In genomic region chr10:80200687-80201086, GRCh38 we compare ENCODE assay signal across 10 cellular contexts. TPM values are rescaled to one million over a fixed set of nuclear protein-coding genes. Genes with fewer than 3 reads are reported as not detected.
A peak's percentile ranks its signal among the peaks of the same experiment; 100 is the strongest.
DNase-seq lines count a peak whose midpoint lies in the region; TF ChIP-seq lines count a peak whose summit lies in the region.
"Had no signal": no experiment of that assay in that cellular context is flagged by ENCODE, and none has a peak within 500 bp of the region (broad histone marks: within the 10 kb centered on the region; RNA-seq: fewer than 3 reads in every experiment).

No MANE protein-coding gene starts in this region.

- no peak overlapping the region for H2AFZ ChIP-seq in SK-N-SH (ENCODE audit: low read depth)

- TF ChIP-seq RAD21 in SK-N-SH (IDR thresholded peaks at IDR 0.05; ENCODE audit: low read length), result no peak

- TF ChIP-seq CTCF in adrenal gland (IDR thresholded peaks at IDR 0.05), result no peak
- TF ChIP-seq CTCF in tibial artery (IDR thresholded peaks at IDR 0.05), result no peak
- no peak for TF ChIP-seq CTCF in RWPE1 (conservative IDR thresholded peaks at IDR 0.05; ENCODE audit: low read depth)
- no peak for TF ChIP-seq CTCF in SK-N-SH (IDR thresholded peaks at IDR 0.05)

- no peak overlapping the region for H3K4me2 ChIP-seq in SK-N-SH

- intact Hi-C loops in adrenal gland (cut with DNase I), result loop anchor here in 1 of 2 donors (5.0 kb wide), 2 partner anchors 43 to 57 kb away; no protein-coding TSS in a partner anchor
- intact Hi-C loops in tibial artery (cut with DNase I; ENCODE audit: low total_unique reads), result no loop called here

- peaks cover 9 to 42% of the 10 kb centered on the region in 2 donors for H3K4me1 ChIP-seq in adrenal gland (replicated peaks in 1 of 2)
- peaks cover 75 to 83% of the 10 kb centered on the region in 2 donors for H3K4me1 ChIP-seq in mucosa of rectum (ENCODE audit: control insufficient read depth in 2 of 2, insufficient read depth in 2 of 2, low read length in 2 of 2)
- H3K4me1 ChIP-seq in tibial artery, result peaks cover 0 to 92% (median 77%) of the 10 kb centered on the region in 4 donors
- peaks cover 7 to 32% of the 10 kb centered on the region in 2 experiments; a peak in 2 of 4 replicates for H3K4me1 ChIP-seq in SK-N-SH (ENCODE audit: control insufficient read depth in 1 of 2, insufficient read depth in 2 of 2, low read depth in 1 of 2, low read length in 1 of 2)

- no peaks in the 10 kb centered on the region for H3K9me3 ChIP-seq in adrenal gland (replicated peaks in 1 of 3)
- no peaks in the 10 kb centered on the region for H3K9me3 ChIP-seq in mucosa of rectum (ENCODE audit: control insufficient read depth in 2 of 2, low read length in 2 of 2)
- H3K9me3 ChIP-seq in tibial artery, result no peaks in the 10 kb centered on the region
- no peaks in the 10 kb centered on the region for H3K9me3 ChIP-seq in SK-N-SH

- H3K9me3 Mint-ChIP-seq in activated naive CD4-positive, alpha-beta T cell treated with anti-CD3 and anti-CD28 coated beads, Interleukin-2, amount 50 U/mL, for 24 hours, result no peaks in the 10 kb centered on the region

- H3K36me3 ChIP-seq in adrenal gland (replicated peaks in 1 of 2), result no peaks in the 10 kb centered on the region
- H3K36me3 ChIP-seq in mucosa of rectum (ENCODE audit: control insufficient read depth in 2 of 2, insufficient read depth in 2 of 2, low read length in 2 of 2), result peaks cover 5 to 9% of the 10 kb centered on the region in 2 donors
- no peaks in the 10 kb centered on the region for H3K36me3 ChIP-seq in tibial artery
- H3K36me3 ChIP-seq in SK-N-SH (replicated peaks in 1 of 2; ENCODE audit: control insufficient read depth in 1 of 2, insufficient read depth in 2 of 2, low read length in 1 of 2), result no peaks in the 10 kb centered on the region

- peak overlapping the region; percentile 97 for H3K27ac Mint-ChIP-seq in activated naive CD4-positive, alpha-beta T cell treated with anti-CD3 and anti-CD28 coated beads, Interleukin-2, amount 50 U/mL, for 24 hours

- H3K36me3 Mint-ChIP-seq in activated naive CD4-positive, alpha-beta T cell treated with anti-CD3 and anti-CD28 coated beads, Interleukin-2, amount 50 U/mL, for 24 hours, result peaks cover 8% of the 10 kb centered on the region

- DNase-seq in activated naive CD4-positive, alpha-beta T cell treated with Interleukin-2 at 50 U/mL for 16 hours, result no peak
- DNase-seq in adrenal gland (no peak), tibial artery (no peak), NOMO-1 (lab: John Stamatoyannopoulos, UW; ENCODE audit: unreplicated experiment in 2 of 2) (no peak), RWPE1 (ENCODE audit: low spot score) (no peak), SK-N-SH (no peak)
- DNase-seq: posterior cingulate gyrus had no signal

- H4K20me1 ChIP-seq in SK-N-SH (ENCODE audit: insufficient read depth), result peaks cover 63% of the 10 kb centered on the region

- POLR2A ChIA-PET in RWPE1 (lab: Yijun Ruan, JAX; ENCODE audit: low non-redundant PET), result no interaction called here
- POLR2A ChIA-PET in SK-N-SH (lab: Yijun Ruan, JAX), result no interaction called here

- H3K4me3 ChIP-seq in adrenal gland (no peak overlapping the region), mucosa of rectum (ENCODE audit: low read length in 2 of 2) (peak overlapping the region; percentile 45 to 46), tibial artery (no peak overlapping the region), SK-N-SH (ENCODE audit: low read depth in 2 of 2, low read length in 1 of 2) (no peak overlapping the region)
- H3K4me3 ChIP-seq: SK-N-MC had no signal

- H3K4me1 Mint-ChIP-seq in activated naive CD4-positive, alpha-beta T cell treated with anti-CD3 and anti-CD28 coated beads, Interleukin-2, amount 50 U/mL, for 24 hours, result peaks cover 84% of the 10 kb centered on the region

- no peak overlapping the region for H3K4me3 Mint-ChIP-seq in activated naive CD4-positive, alpha-beta T cell treated with anti-CD3 and anti-CD28 coated beads, Interleukin-2, amount 50 U/mL, for 24 hours

- no peak for TF ChIP-seq EP300 in SK-N-SH (IDR thresholded peaks at IDR 0.05; ENCODE audit: borderline replicate concordance in 1 of 2, low read depth in 1 of 2, low read length in 1 of 2)

- 87 to 96% (median 93%) methylated on average over 10 of the region's 10 CpGs for WGBS in adrenal gland, 4 donors
- WGBS in SK-N-SH (ENCODE audit: low lambda C conversion rate), result 85% methylated on average over 10 of the region's 10 CpGs

- peaks cover 85% of the 10 kb centered on the region for H3K79me2 ChIP-seq in SK-N-SH (ENCODE audit: insufficient read depth)

- H3F3A ChIP-seq in SK-N-SH (replicated peaks; ENCODE audit: insufficient read depth), result no peaks in the 10 kb centered on the region

- H3K27ac ChIP-seq in adrenal gland (peak overlapping the region in 4 of 5 donors; percentile 31 to 77 (median 59)), mucosa of rectum (ENCODE audit: low read depth in 2 of 2, low read length in 2 of 2) (peak overlapping the region; percentile 96 to 98), tibial artery (peak overlapping the region; percentile 94 to 98), RWPE1 (no peak overlapping the region), SK-N-SH (ENCODE audit: low read depth in 2 of 2, low read length in 1 of 2) (no peak overlapping the region)
- H3K27ac ChIP-seq: SK-N-MC had no signal

- H3K9ac ChIP-seq in mucosa of rectum (ENCODE audit: low read depth in 1 of 2, low read length in 2 of 2) (peak overlapping the region in 1 of 2 donors; percentile 54), SK-N-SH (no peak overlapping the region)

- CTCF ChIA-PET in RWPE1 (lab: Yijun Ruan, JAX) (no interaction called here), SK-N-SH (lab: Yijun Ruan, JAX) (interaction anchor here (1.0 kb wide), 1 partner anchor 57 kb away, joined by 5 read pairs; no protein-coding TSS in a partner anchor)

- H3K27me3 Mint-ChIP-seq in activated naive CD4-positive, alpha-beta T cell treated with anti-CD3 and anti-CD28 coated beads, Interleukin-2, amount 50 U/mL, for 24 hours, result no peaks in the 10 kb centered on the region

- no peaks in the 10 kb centered on the region for H3K9me2 ChIP-seq in SK-N-SH

- H3K27me3 ChIP-seq in adrenal gland, result no peaks in the 10 kb centered on the region
- H3K27me3 ChIP-seq in mucosa of rectum (ENCODE audit: control insufficient read depth in 2 of 2, insufficient read depth in 2 of 2, low read length in 2 of 2), result no peaks in the 10 kb centered on the region
- no peaks in the 10 kb centered on the region for H3K27me3 ChIP-seq in tibial artery
- H3K27me3 ChIP-seq in SK-N-SH (ENCODE audit: insufficient read depth), result no peaks in the 10 kb centered on the region

- TF ChIP-seq POLR2A in adrenal gland (IDR thresholded peaks at IDR 0.05), result no peak

TF ChIP-seq in SK-N-SH, 30 proteins besides CTCF, POLR2A, EP300 and RAD21:
- TF ChIP-seq EZH2phosphoT487 (IDR thresholded peaks at IDR 0.05; ENCODE audit: borderline replicate concordance, low read depth) (no peak), MAX (IDR thresholded peaks at IDR 0.05; ENCODE audit: low read depth) (no peak), FOXM1 (IDR thresholded peaks at IDR 0.05; ENCODE audit: low read depth) (no peak), RCOR1 (IDR thresholded peaks at IDR 0.05; ENCODE audit: low read length) (no peak), FOSL2 (IDR thresholded peaks at IDR 0.05; ENCODE audit: borderline replicate concordance, low read depth) (no peak)

RNA-seq across cellular contexts. Expression of gene ANXA11, which starts 4.7 kb away (rescaled TPM):
- 10 to 100 TPM; 39.0 to 99.5 (median 67.7) TPM for total RNA-seq in adrenal gland
- polyA plus RNA-seq in adrenal gland (100 to 1,000 TPM in 2 of 3 donors, 10 to 100 TPM in 1; 83.3 to 249 (median 239) TPM), SK-N-SH (2012; rRNA removed) (50.9 and 53.6 TPM in 2 replicates)
- polyA plus RNA-seq in SK-N-SH (2012; cell fraction: cytosol; rRNA removed), result 42.2 and 48.2 TPM in 2 replicates
- 59.9 and 66.6 TPM in 2 replicates for polyA plus RNA-seq in SK-N-SH (2012; cell fraction: nucleus; rRNA removed)

Comparison
In these comparisons a context has a peak if more than half of its experiments do, and no peak if none do; other contexts are left out.
1. H3K27ac ChIP-seq: peak in adrenal gland (4 of 5), mucosa of rectum (2 of 2) and tibial artery (2 of 2); none in RWPE1 (single experiment) and SK-N-SH (0 of 2).
2. H3K4me3 ChIP-seq: peak in mucosa of rectum (2 of 2); none in adrenal gland (0 of 4), tibial artery (0 of 2) and SK-N-SH (0 of 2).